Comparison of ENCODE assay signal across 21 cellular contexts in the genomic region with DNA sequence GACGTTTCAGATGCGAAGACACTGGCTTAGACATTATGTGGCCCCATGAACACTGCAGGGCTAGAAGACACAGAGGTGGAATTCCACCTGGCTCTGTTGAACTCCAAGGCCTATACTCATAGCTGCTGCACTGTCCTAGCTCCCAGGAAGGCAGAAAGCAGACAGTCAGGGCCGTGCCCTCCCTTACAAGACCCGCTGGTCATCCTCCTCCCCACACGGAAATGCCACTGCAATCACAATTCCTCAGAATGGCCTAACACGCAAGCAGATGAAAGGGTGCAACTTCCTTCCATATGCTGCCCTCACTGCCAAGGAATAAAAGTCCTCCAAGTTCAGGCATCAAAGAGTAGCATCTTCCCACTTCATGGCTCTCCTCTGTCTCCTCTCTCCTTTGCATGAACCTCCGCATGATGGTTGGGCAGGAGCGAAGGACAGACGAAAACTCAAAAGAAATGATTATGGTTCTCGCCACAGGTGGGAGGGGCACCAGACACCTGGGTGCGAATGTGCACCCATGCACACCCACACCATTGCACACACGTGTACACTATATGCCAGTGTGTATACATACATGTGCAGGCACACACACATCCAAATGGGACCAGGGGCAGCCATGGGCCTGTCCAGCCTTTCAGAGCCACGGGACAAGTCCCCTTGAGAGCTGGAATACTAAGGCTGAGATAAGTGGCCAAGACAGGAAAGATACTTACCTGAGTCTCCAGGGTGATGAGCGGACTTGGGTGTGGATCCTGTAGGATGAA.
A peak's percentile ranks its signal among the peaks of the same experiment; 100 is the strongest.
DNase-seq lines count a peak whose midpoint lies in the region; ATAC-seq and TF ChIP-seq lines count a peak whose summit lies in the region.
"Had no signal": no experiment of that assay in that cellular context is flagged by ENCODE, and none has a peak within 500 bp of the region (broad histone marks: within the 10 kb centered on the region; RNA-seq: fewer than 3 reads in every experiment).

No MANE protein-coding gene starts in this region.

- no TSS peak for BruUV-seq in Calu3 (replicated peaks; lab: Mats Ljungman, UMichigan)

- H3K27ac ChIP-seq in CD4-positive, CD25-positive, alpha-beta regulatory T cell (ENCODE audit: insufficient read depth, low read length, poor library complexity, severe bottlenecking), result no peak overlapping the region
- peak overlapping the region; percentile 86 for H3K27ac ChIP-seq in neutrophil
- H3K27ac ChIP-seq: GM23248 had no signal

- intact Hi-C loops in Calu3 (cut with micrococcal nuclease; ENCODE audit: unreplicated experiment), result loop anchor here (5.0 kb wide), 1 partner anchor 55 kb away; no protein-coding TSS in a partner anchor

- H3K4me1 ChIP-seq in CD4-positive, CD25-positive, alpha-beta regulatory T cell (ENCODE audit: control insufficient read depth, insufficient read depth, low read length, poor library complexity, severe bottlenecking), result peaks cover 46% of the 10 kb centered on the region
- H3K4me1 ChIP-seq in neutrophil (ENCODE audit: control insufficient read depth in 1 of 2, insufficient read depth in 1 of 2, low read depth in 1 of 2, low read length in 1 of 2), result peaks cover 87 to 97% of the 10 kb centered on the region in 2 experiments
- H3K4me1 ChIP-seq: Caco-2 had no signal

- no peak for DNase-seq in CD4-positive, CD25-positive, alpha-beta regulatory T cell
- DNase-seq in Calu3, result no peak
- DNase-seq in chondrocyte (ENCODE audit: low spot score), result no peak
- DNase-seq in activated CD4-positive, alpha-beta T cell treated with anti-CD3 and anti-CD28 coated beads for 4 hours, result no peak
- DNase-seq in NCI-H526 treated with DMSO at 0.1 percent for 48 hours (lab: John Stamatoyannopoulos, UW), result no peak
- no peak for DNase-seq in stimulated activated CD4-positive, alpha-beta T cell treated with anti-CD3 and anti-CD28 coated beads, Interleukin-2, amount 100 ng/mL, for 24 hours
- DNase-seq: activated gamma-delta T cell; aorta; Caco-2; DND-41; GM23248; HFFc6; NCI-H2081; NCI-H226; SK-N-SH; stimulated activated CD4-positive, alpha-beta T cell treated with anti-CD3 and anti-CD28 coated beads, Interleukin-4, amount 100 ng/mL, for 1 hour; stimulated activated naive CD4-positive, alpha-beta T cell had no signal

- TF ChIP-seq CTCF in Calu3 (IDR thresholded peaks at IDR 0.05; ENCODE audit: unreplicated experiment), result no peak
- TF ChIP-seq CTCF in chondrocyte (IDR thresholded peaks at IDR 0.05), result no peak
- no peak for TF ChIP-seq CTCF in neutrophil (IDR thresholded peaks at IDR 0.05)

- H3K9me3 Mint-ChIP-seq in CD4-positive, CD25-positive, alpha-beta regulatory T cell, result no peaks in the 10 kb centered on the region
- H3K9me3 Mint-ChIP-seq in Calu3 (ENCODE audit: low read depth, unreplicated experiment), result no peaks in the 10 kb centered on the region
- H3K9me3 Mint-ChIP-seq in chondrocyte (ENCODE audit: low read depth), result no peaks in the 10 kb centered on the region
- H3K9me3 Mint-ChIP-seq: HFFc6; T-helper 2 cell treated with Interferon-gamma antibody and Interleukin-4, amounts not matched to agents 5 μg/mL and 100 μg/mL, for 36 hours had no signal

- peaks cover 11% of the 10 kb centered on the region for H3K36me3 ChIP-seq in CD4-positive, CD25-positive, alpha-beta regulatory T cell (ENCODE audit: control insufficient read depth, insufficient read depth, low read length)
- no peaks in the 10 kb centered on the region for H3K36me3 ChIP-seq in neutrophil

- H3K36me3 Mint-ChIP-seq in CD4-positive, CD25-positive, alpha-beta regulatory T cell, result peaks cover 13% of the 10 kb centered on the region
- H3K36me3 Mint-ChIP-seq in Calu3 (ENCODE audit: insufficient read depth, unreplicated experiment) (no peaks in the 10 kb centered on the region), chondrocyte (ENCODE audit: low read depth) (no peaks in the 10 kb centered on the region)

- peak overlapping the region in 1 of 4 donors; percentile 63 for H3K4me3 Mint-ChIP-seq in CD4-positive, CD25-positive, alpha-beta regulatory T cell
- H3K4me3 Mint-ChIP-seq in Calu3 (ENCODE audit: low read depth, unreplicated experiment) (peak overlapping the region; percentile 16), chondrocyte (ENCODE audit: unreplicated experiment) (no peak overlapping the region)
- H3K4me3 Mint-ChIP-seq: HFFc6 had no signal

- H3K27me3 ChIP-seq in CD4-positive, CD25-positive, alpha-beta regulatory T cell (ENCODE audit: control insufficient read depth, insufficient read depth, low read length), result no peaks in the 10 kb centered on the region
- no peaks in the 10 kb centered on the region for H3K27me3 ChIP-seq in neutrophil

- H3K27me3 Mint-ChIP-seq in CD4-positive, CD25-positive, alpha-beta regulatory T cell, result peaks cover 4% of the 10 kb centered on the region
- H3K27me3 Mint-ChIP-seq in Calu3 (ENCODE audit: unreplicated experiment) (no peaks in the 10 kb centered on the region), chondrocyte (ENCODE audit: low read depth) (no peaks in the 10 kb centered on the region)

- H3K27ac Mint-ChIP-seq in CD4-positive, CD25-positive, alpha-beta regulatory T cell, result peak overlapping the region in 2 of 3 donors; percentile 78 to 99
- H3K27ac Mint-ChIP-seq in Calu3 (ENCODE audit: unreplicated experiment), result no peak overlapping the region
- H3K27ac Mint-ChIP-seq in chondrocyte (ENCODE audit: unreplicated experiment), result peak overlapping the region; percentile 5

- no peak for ATAC-seq in CD4-positive, CD25-positive, alpha-beta regulatory T cell (ENCODE audit: low read depth in 2 of 2)

- H3K9me3 ChIP-seq in CD4-positive, CD25-positive, alpha-beta regulatory T cell (ENCODE audit: control insufficient read depth in 2 of 2, low read length in 2 of 2), result no peaks in the 10 kb centered on the region
- H3K9me3 ChIP-seq in neutrophil, result no peaks in the 10 kb centered on the region
- H3K9me3 ChIP-seq: Caco-2, SK-N-SH had no signal

- H3K4me3 ChIP-seq in CD4-positive, CD25-positive, alpha-beta regulatory T cell (ENCODE audit: low read depth, low read length), result no peak overlapping the region
- H3K4me3 ChIP-seq in neutrophil (ENCODE audit: low read depth in 1 of 2, low read length in 1 of 2), result peak overlapping the region in 1 of 2 experiments; percentile 39
- H3K4me3 ChIP-seq: GM23248, lung, smooth muscle cell had no signal

- peaks cover 28 to 71% (median 57%) of the 10 kb centered on the region in 4 donors for H3K4me1 Mint-ChIP-seq in CD4-positive, CD25-positive, alpha-beta regulatory T cell
- H3K4me1 Mint-ChIP-seq in Calu3 (ENCODE audit: low read depth, unreplicated experiment) (peaks cover 14% of the 10 kb centered on the region), chondrocyte (ENCODE audit: low read depth) (peaks cover 55% of the 10 kb centered on the region)

- CTCF ChIA-PET in Calu3 (lab: Charles Lee), result interaction anchor here (0.9 to 1.3 kb wide), 4 partner anchors 9 to 119 kb away, joined by 3 to 4 read pairs (median 3); no protein-coding TSS in a partner anchor
